ENCODE assay signal across 25 cellular contexts in genomic region chr6:137120748-137121147, GRCh38. TPM values are rescaled to one million over a fixed set of nuclear protein-coding genes. Genes with fewer than 3 reads are reported as not detected.
A peak's percentile ranks its signal among the peaks of the same experiment; 100 is the strongest.
DNase-seq lines count a peak whose midpoint lies in the region; ATAC-seq, FAIRE-seq and TF ChIP-seq lines count a peak whose summit lies in the region.
"Had no signal": no experiment of that assay in that cellular context is flagged by ENCODE, and none has a peak within 500 bp of the region (broad histone marks: within the 10 kb centered on the region; RNA-seq: fewer than 3 reads in every experiment).

No MANE protein-coding gene starts in this region.

- H3K27me3 ChIP-seq in MM.1S (replicated peaks; ENCODE audit: insufficient read depth, low read length) (no peaks in the 10 kb centered on the region), pancreas (no peaks in the 10 kb centered on the region)
- H3K27me3 ChIP-seq: BE2C, MG63 had no signal

- peak overlapping the region; percentile 50 for H2AFZ ChIP-seq in MM.1S (ENCODE audit: low read length)
- H2AFZ ChIP-seq: GM23248 had no signal

- H3K9me3 Mint-ChIP-seq in activated T-helper 17 cell treated with anti-CD3 and anti-CD28 coated beads, Interleukin-2, amount 50 U/mL, for 72 hours: no peaks in the 10 kb centered on the region

- peaks cover 6% of the 10 kb centered on the region for H3K4me1 Mint-ChIP-seq in activated T-helper 17 cell treated with anti-CD3 and anti-CD28 coated beads, Interleukin-2, amount 50 U/mL, for 72 hours
- H3K4me1 Mint-ChIP-seq: CD4-positive, CD25-positive, alpha-beta regulatory T cell had no signal

- H3K9ac ChIP-seq in MM.1S (ENCODE audit: low read length): no peak overlapping the region
- H3K9ac ChIP-seq: GM23248 had no signal

- H3K4me2 ChIP-seq in MM.1S (ENCODE audit: low read depth, low read length): peak overlapping the region; percentile 36

- H3K27ac Mint-ChIP-seq in activated T-helper 17 cell treated with anti-CD3 and anti-CD28 coated beads, Interleukin-2, amount 50 U/mL, for 72 hours: no peak overlapping the region
- H3K27ac Mint-ChIP-seq: CD4-positive, CD25-positive, alpha-beta regulatory T cell had no signal

- no peaks in the 10 kb centered on the region for H3K27me3 Mint-ChIP-seq in activated T-helper 17 cell treated with anti-CD3 and anti-CD28 coated beads, Interleukin-2, amount 50 U/mL, for 72 hours
- H3K27me3 Mint-ChIP-seq: IgD-negative memory B cell had no signal

- H3F3A ChIP-seq in MM.1S (ENCODE audit: insufficient read depth, low read length): no peaks in the 10 kb centered on the region

- H3K4me3 Mint-ChIP-seq in activated T-helper 17 cell treated with anti-CD3 and anti-CD28 coated beads, Interleukin-2, amount 50 U/mL, for 72 hours: peak overlapping the region; percentile 54
- H3K4me3 Mint-ChIP-seq: CD4-positive, CD25-positive, alpha-beta regulatory T cell had no signal

- H3K9me3 ChIP-seq in MM.1S (replicated peaks; ENCODE audit: insufficient read depth, low read length) (no peaks in the 10 kb centered on the region), pancreas (peaks cover 0 to 3% (median 0%) of the 10 kb centered on the region in 4 donors)
- H3K9me3 ChIP-seq: BE2C, MG63 had no signal

- TF ChIP-seq CTCF in MM.1S (IDR thresholded peaks at IDR 0.05; ENCODE audit: low read length): no peak
- TF ChIP-seq CTCF in pancreas (IDR thresholded peaks at IDR 0.05): no peak

- no peak for FAIRE-seq in pancreas (lab: Jason Lieb, UNC)
- FAIRE-seq: G401.6, RCC 7860 had no signal

- 0 out of 2 replicates have a peak, but pooled peaks cover 6% of the 10 kb centered on the region for H3K4me1 ChIP-seq in MM.1S (ENCODE audit: low read length)
- H3K4me1 ChIP-seq in pancreas: peaks cover 5 to 6% (median 5%) of the 10 kb centered on the region in 3 donors
- H3K4me1 ChIP-seq: BE2C, Caco-2 had no signal

- H3K27ac ChIP-seq in MM.1S (ENCODE audit: low read length) (no peak overlapping the region), pancreas (peak overlapping the region in 3 of 4 donors; percentile 18 to 48 (median 44))
- H3K27ac ChIP-seq: GM23248, SK-N-MC had no signal

- H3K36me3 ChIP-seq in MM.1S (replicated peaks; ENCODE audit: insufficient read depth, low read length) (no peaks in the 10 kb centered on the region), pancreas (no peaks in the 10 kb centered on the region)
- H3K36me3 ChIP-seq: BE2C, MG63 had no signal

- H3K4me3 ChIP-seq in MM.1S (ENCODE audit: low read length): no peak overlapping the region
- H3K4me3 ChIP-seq in pancreas: no peak overlapping the region
- H3K4me3 ChIP-seq: GM23248, MG63, SK-N-MC had no signal

- DNase-seq in MM.1S (no peak), pancreas (no peak), middle frontal gyrus (ENCODE audit: extremely low spot score, low spot score) (no peak), globus pallidus (ENCODE audit: low spot score) (no peak)
- no peak for DNase-seq in stimulated activated CD4-positive, alpha-beta T cell treated with anti-CD3 and anti-CD28 coated beads, Interleukin-4, amount 100 ng/mL, for 1 hour
- DNase-seq: BE2C; Caco-2; CD4-positive, CD25-positive, alpha-beta regulatory T cell; GM23248; HCEC 1CT; Kasumi-1; MG63; NCI-H1092; NCI-H146; NCI-H2029 treated with DMSO at 0.1 percent for 48 hours; NCI-H2171; NCI-H526 had no signal

- no peaks in the 10 kb centered on the region for H4K20me1 ChIP-seq in MM.1S (ENCODE audit: insufficient read depth, low read length)

- intact Hi-C loops in pancreas (cut with DNase I): no loop called here

- H3K9me2 ChIP-seq in MM.1S (replicated peaks; ENCODE audit: insufficient read depth, low read length): no peaks in the 10 kb centered on the region

- no peak for ATAC-seq in activated T-helper 17 cell treated with anti-CD3 and anti-CD28 coated beads, Interleukin-2, amount 50 U/mL, for 72 hours (replicated peaks)
- peak in 2 of 4 donors; percentile 40 to 62 for ATAC-seq in pancreas
- ATAC-seq in HG02973 (IDR thresholded peaks at IDR 0.05; ENCODE audit: unreplicated experiment): no peak
- ATAC-seq: Right ventricle myocardium inferior had no signal

- no peaks in the 10 kb centered on the region for H3K36me3 Mint-ChIP-seq in activated T-helper 17 cell treated with anti-CD3 and anti-CD28 coated beads, Interleukin-2, amount 50 U/mL, for 72 hours (ENCODE audit: low read depth)
- H3K36me3 Mint-ChIP-seq: CD4-positive, CD25-positive, alpha-beta regulatory T cell had no signal

- no peaks in the 10 kb centered on the region for H3K79me2 ChIP-seq in MM.1S (ENCODE audit: low read length)

RNA-seq across cellular contexts. Expression of gene IL22RA2, which starts 52.7 kb away (rescaled TPM):
- not detected for total RNA-seq in activated T-helper 17 cell treated with anti-CD3 and anti-CD28 coated beads, Interleukin-2, amount 50 U/mL, for 72 hours
- under 1 TPM in 1 of 6 donors, not detected in 5; 0.06 TPM for total RNA-seq in pancreas
- polyA plus RNA-seq in pancreas: not detected
- total RNA-seq: Caco-2; CD4-positive, CD25-positive, alpha-beta regulatory T cell; GM23248; Right ventricle myocardium inferior had no signal
- polyA plus RNA-seq: AG04450; CD4-positive, CD25-positive, alpha-beta regulatory T cell; GM23248; IgD-negative memory B cell had no signal
